ENCODE assay signal across 29 cellular contexts in genomic region chr15:81852826-81853225, GRCh38.
"Had no signal": no experiment of that assay in that cellular context is flagged by ENCODE, and none has a peak within 500 bp of the region (broad histone marks: within the 10 kb centered on the region; RNA-seq: fewer than 3 reads in every experiment).

No MANE protein-coding gene starts in this region.

- DNase-seq: activated B cell treated with CpG ODN at 0.5 μM for 24 hours; activated CD4-positive, alpha-beta memory T cell treated with anti-CD3 and anti-CD28 coated beads for 36 hours; activated CD4-positive, alpha-beta T cell treated with anti-CD3 and anti-CD28 coated beads for 1 hour; activated CD4-positive, alpha-beta T cell treated with anti-CD3 and anti-CD28 coated beads, Interleukin-2, amount 10 ng/mL, durations not matched to agents 24 days and 14 days; activated CD8-positive, alpha-beta memory T cell treated with anti-CD3 and anti-CD28 coated beads for 24 hours; activated gamma-delta T cell; activated naive CD4-positive, alpha-beta T cell treated with anti-CD3 and anti-CD28 coated beads for 36 hours; activated T-cell treated with anti-CD3 and anti-CD28 coated beads for 4 hours; activated T-cell treated with anti-CD3 and anti-CD28 coated beads, Interleukin-2, amount 50 U/mL, for 48 hours; MG63; MV-4-11; NCI-H1092 treated with DMSO at 0.1 percent for 48 hours; NCI-H1417 treated with DMSO at 0.1 percent for 48 hours; NCI-H1694 treated with DMSO at 0.1 percent for 48 hours; NCI-H2029 treated with DMSO at 0.1 percent for 48 hours; NCI-H345; NCI-H510A; NCI-H526 treated with DMSO at 0.1 percent for 48 hours; NCI-H82; PC-3; SHP77; T-helper 2 cell; T1000 had no signal

- FAIRE-seq: RCC 7860, TTC549 had no signal

- H3K27ac Mint-ChIP-seq: activated B cell treated with CpG ODN at 0.5 μM for 24 hours; activated CD4-positive, alpha-beta memory T cell treated with anti-CD3 and anti-CD28 coated beads for 36 hours; activated CD4-positive, alpha-beta T cell treated with anti-CD3 and anti-CD28 coated beads, Interleukin-2, amount 10 ng/mL, durations not matched to agents 24 days and 14 days; activated naive CD4-positive, alpha-beta T cell treated with anti-CD3 and anti-CD28 coated beads for 36 hours; activated naive CD8-positive, alpha-beta T cell; activated T-helper 17 cell treated with anti-CD3 and anti-CD28 coated beads, Interleukin-2, amount 50 U/mL, for 72 hours had no signal

- H3K9me3 ChIP-seq: MG63, SJSA1 had no signal

- H3K27me3 ChIP-seq: SJSA1 had no signal

- ATAC-seq: activated T-helper 17 cell treated with anti-CD3 and anti-CD28 coated beads, Interleukin-2, amount 50 U/mL, for 72 hours; PC-3 had no signal

- H3K27ac ChIP-seq: KMS-11, SJSA1 had no signal

- H3K9ac ChIP-seq: KMS-11 had no signal

- H3K36me3 Mint-ChIP-seq: activated CD4-positive, alpha-beta memory T cell treated with anti-CD3 and anti-CD28 coated beads for 36 hours; activated naive CD8-positive, alpha-beta T cell had no signal

- H3K27me3 Mint-ChIP-seq: activated CD4-positive, alpha-beta memory T cell treated with anti-CD3 and anti-CD28 coated beads for 36 hours had no signal

- H3K4me1 ChIP-seq: SJSA1 had no signal

- H3K36me3 ChIP-seq: MG63, SJSA1 had no signal

- H3K4me1 Mint-ChIP-seq: activated B cell treated with CpG ODN at 0.5 μM for 24 hours; activated CD4-positive, alpha-beta T cell treated with anti-CD3 and anti-CD28 coated beads, Interleukin-2, amount 10 ng/mL, durations not matched to agents 24 days and 14 days; activated T-helper 17 cell treated with anti-CD3 and anti-CD28 coated beads, Interleukin-2, amount 50 U/mL, for 72 hours had no signal

- H3K4me3 ChIP-seq: MG63, SJSA1 had no signal

- H3K4me3 Mint-ChIP-seq: activated B cell treated with CpG ODN at 0.5 μM for 24 hours; activated CD4-positive, alpha-beta memory T cell treated with anti-CD3 and anti-CD28 coated beads for 36 hours; activated CD4-positive, alpha-beta T cell treated with anti-CD3 and anti-CD28 coated beads, Interleukin-2, amount 10 ng/mL, durations not matched to agents 24 days and 14 days; activated naive CD4-positive, alpha-beta T cell treated with anti-CD3 and anti-CD28 coated beads for 36 hours; activated naive CD8-positive, alpha-beta T cell; activated T-helper 17 cell treated with anti-CD3 and anti-CD28 coated beads, Interleukin-2, amount 50 U/mL, for 72 hours had no signal

- H3K4me2 ChIP-seq: KMS-11 had no signal

- H3K9me3 Mint-ChIP-seq: activated B cell treated with CpG ODN at 0.5 μM for 24 hours; activated CD4-positive, alpha-beta memory T cell treated with anti-CD3 and anti-CD28 coated beads for 36 hours; activated CD4-positive, alpha-beta T cell treated with anti-CD3 and anti-CD28 coated beads, Interleukin-2, amount 10 ng/mL, durations not matched to agents 24 days and 14 days; activated naive CD4-positive, alpha-beta T cell treated with anti-CD3 and anti-CD28 coated beads for 36 hours; activated T-helper 17 cell treated with anti-CD3 and anti-CD28 coated beads, Interleukin-2, amount 50 U/mL, for 72 hours had no signal
